ENCODE assay signal across 6 cellular contexts in genomic region chr19:17337675-17338439, GRCh38. TPM values are rescaled to one million over a fixed set of nuclear protein-coding genes. Genes with fewer than 3 reads are reported as not detected.
DNase-seq lines count a peak whose midpoint lies in the region; ATAC-seq and TF ChIP-seq lines count a peak whose summit lies in the region.

No MANE protein-coding gene starts in this region.

- no peak for ATAC-seq in heart left ventricle
- ATAC-seq in left cardiac atrium, result no peak
- ATAC-seq in activated naive CD4-positive, alpha-beta T cell treated with anti-CD3 and anti-CD28 coated beads, Interleukin-2, amount 50 U/mL, for 72 hours, result peak; percentile 4 to 10

- H3K27ac ChIP-seq in heart left ventricle, result peak overlapping the region in 11 of 12 donors; percentile 73 to 97 (median 93)

- H3K4me3 ChIP-seq in heart left ventricle (peak overlapping the region; percentile 45 to 96 (median 76)), mononuclear cell (ENCODE audit: low read length) (peak overlapping the region; percentile 81)

- 10 to 79% (median 14%) methylated on average over 6 to 52 of the region's 52 CpGs for WGBS in heart left ventricle, 4 donors

- H3K27me3 ChIP-seq in heart left ventricle (no peaks in the 10 kb centered on the region), mononuclear cell (ENCODE audit: insufficient read depth, low read length) (no peaks in the 10 kb centered on the region)

- H3K9me3 Mint-ChIP-seq in activated naive CD4-positive, alpha-beta T cell treated with anti-CD3 and anti-CD28 coated beads, Interleukin-2, amount 50 U/mL, for 72 hours, result no peaks in the 10 kb centered on the region

- no peaks in the 10 kb centered on the region for H3K9me3 ChIP-seq in heart left ventricle
- H3K9me3 ChIP-seq in mononuclear cell (ENCODE audit: low read depth, low read length), result no peaks in the 10 kb centered on the region

- intact Hi-C loops in heart left ventricle (cut with DNase I), result loop anchor here in 2 of 10 donors (2.0 kb wide), 2 partner anchors 33 to 71 kb away; partner anchors contain the start of genes BABAM1 (in 1 of the 2) and MRPL34 (in 1 of the 2)
- intact Hi-C loops in left cardiac atrium (cut with DNase I), result no loop called here

- TF ChIP-seq POLR2A in heart left ventricle (IDR thresholded peaks at IDR 0.05), result no peak

- H3K36me3 ChIP-seq in heart left ventricle, result peaks cover 0 to 22% (median 8%) of the 10 kb centered on the region in 9 donors

- peak overlapping the region; percentile 49 to 51 for H3K27ac Mint-ChIP-seq in activated naive CD4-positive, alpha-beta T cell treated with anti-CD3 and anti-CD28 coated beads, Interleukin-2, amount 50 U/mL, for 72 hours

- DNase-seq in heart left ventricle (no peak), left cardiac atrium (no peak), NCI-H1436 treated with DMSO at 0.1 percent for 48 hours (lab: John Stamatoyannopoulos, UW) (no peak), SHP77 treated with DMSO at 0.1 percent for 48 hours (lab: John Stamatoyannopoulos, UW) (no peak)
- DNase-seq in activated naive CD4-positive, alpha-beta T cell treated with anti-CD3 and anti-CD28 coated beads, Interleukin-2, amount 50 U/mL, for 72 hours (ENCODE audit: low spot score in 2 of 2), result peak in 1 of 2 donors; percentile 51

- peaks cover 2 to 4% of the 10 kb centered on the region in 2 donors for H3K36me3 Mint-ChIP-seq in activated naive CD4-positive, alpha-beta T cell treated with anti-CD3 and anti-CD28 coated beads, Interleukin-2, amount 50 U/mL, for 72 hours

- TF ChIP-seq CTCF in heart left ventricle (IDR thresholded peaks at IDR 0.05), result no peak

- H3K4me1 ChIP-seq in heart left ventricle, result peaks cover 0 to 40% (median 28%) of the 10 kb centered on the region in 12 donors
- peaks cover 51% of the 10 kb centered on the region for H3K4me1 ChIP-seq in mononuclear cell (ENCODE audit: insufficient read depth, low read length)

RNA-seq across cellular contexts. Expression of gene GTPBP3, which starts 0.5 kb away (rescaled TPM):
- total RNA-seq in heart left ventricle (10 to 100 TPM in 7 of 9 donors, 1 to 10 TPM in 2; 6.3 to 20.1 (median 11.3) TPM), left cardiac atrium (10 to 100 TPM in 1 of 2 donors, 1 to 10 TPM in 1; 9.7 to 12.8 TPM), mononuclear cell (11.3 TPM)
- polyA plus RNA-seq in heart left ventricle, result 10 to 100 TPM in 1 of 2 donors, 1 to 10 TPM in 1; 8.9 to 13.0 TPM
- total RNA-seq in activated naive CD4-positive, alpha-beta T cell treated with anti-CD3 and anti-CD28 coated beads, Interleukin-2, amount 50 U/mL, for 72 hours, result 10 to 100 TPM; 11.1 to 46.1 TPM

RNA-seq across cellular contexts. Expression of gene ANO8, which starts 3.2 kb away (rescaled TPM):
- total RNA-seq in heart left ventricle (10 to 100 TPM in 2 of 9 donors, 1 to 10 TPM in 7; 6.4 to 11.0 (median 7.9) TPM), left cardiac atrium (1 to 10 TPM; 9.5 to 10.0 TPM), mononuclear cell (5.5 TPM)
- 1 to 10 TPM; 4.8 to 8.3 TPM for polyA plus RNA-seq in heart left ventricle
- 1 to 10 TPM; 4.5 to 7.2 TPM for total RNA-seq in activated naive CD4-positive, alpha-beta T cell treated with anti-CD3 and anti-CD28 coated beads, Interleukin-2, amount 50 U/mL, for 72 hours

RNA-seq across cellular contexts. Expression of gene DDA1, which starts 28.5 kb away (rescaled TPM):
- total RNA-seq in heart left ventricle, result 10 to 100 TPM; 13.9 to 47.1 (median 35.7) TPM
- 10 to 100 TPM; 64.8 to 84.6 TPM for polyA plus RNA-seq in heart left ventricle
- total RNA-seq in left cardiac atrium, result 10 to 100 TPM; 27.5 to 33.3 TPM
- total RNA-seq in activated naive CD4-positive, alpha-beta T cell treated with anti-CD3 and anti-CD28 coated beads, Interleukin-2, amount 50 U/mL, for 72 hours, result 10 to 100 TPM; 30.0 to 39.7 TPM
- total RNA-seq in mononuclear cell, result 13.7 TPM

RNA-seq across cellular contexts. Expression of gene MRPL34, which starts 32.2 kb away (rescaled TPM):
- total RNA-seq in heart left ventricle (100 to 1,000 TPM in 8 of 9 donors, 10 to 100 TPM in 1; 97.8 to 389 (median 174) TPM), left cardiac atrium (100 to 1,000 TPM; 147 to 152 TPM), mononuclear cell (22.8 TPM)
- polyA plus RNA-seq in heart left ventricle, result 100 to 1,000 TPM; 296 to 325 TPM
- total RNA-seq in activated naive CD4-positive, alpha-beta T cell treated with anti-CD3 and anti-CD28 coated beads, Interleukin-2, amount 50 U/mL, for 72 hours, result 100 to 1,000 TPM in 1 of 2 donors, 10 to 100 TPM in 1; 70.2 to 100 TPM

RNA-seq across cellular contexts. Expression of gene ABHD8, which starts 34.6 kb away (rescaled TPM):
- total RNA-seq in heart left ventricle, result 10 to 100 TPM in 5 of 9 donors, 1 to 10 TPM in 4; 7.4 to 21.8 (median 10.3) TPM
- polyA plus RNA-seq in heart left ventricle, result 10 to 100 TPM; 11.6 to 19.2 TPM
- total RNA-seq in left cardiac atrium, result 10 to 100 TPM; 11.2 to 11.6 TPM
- total RNA-seq in activated naive CD4-positive, alpha-beta T cell treated with anti-CD3 and anti-CD28 coated beads, Interleukin-2, amount 50 U/mL, for 72 hours, result 10 to 100 TPM; 10.4 to 10.5 TPM
- 4.9 TPM for total RNA-seq in mononuclear cell

Comparison
In these comparisons a context has a peak if more than half of its experiments do, and no peak if none do; other contexts are left out.
1. ATAC-seq: peak in activated naive CD4-positive, alpha-beta T cell treated with anti-CD3 and anti-CD28 coated beads, Interleukin-2, amount 50 U/mL, for 72 hours (2 of 2); none in heart left ventricle (0 of 4) and left cardiac atrium (0 of 2).